Comparison of ENCODE assay signal across 19 cellular contexts in genomic region chr22:40594924-40595323, GRCh38. TPM values are rescaled to one million over a fixed set of nuclear protein-coding genes. Genes with fewer than 3 reads are reported as not detected.
DNase-seq lines count a peak whose midpoint lies in the region; ATAC-seq and TF ChIP-seq lines count a peak whose summit lies in the region.
"Had no signal": no experiment of that assay in that cellular context is flagged by ENCODE, and none has a peak within 500 bp of the region (broad histone marks: within the 10 kb centered on the region; RNA-seq: fewer than 3 reads in every experiment).

No MANE protein-coding gene starts in this region.

- TF ChIP-seq CTCF in OCI-LY1 (IDR thresholded peaks at IDR 0.05; ENCODE audit: low read length), result no peak
- TF ChIP-seq CTCF in fibroblast of pulmonary artery (IDR thresholded peaks at IDR 0.05; ENCODE audit: low read length, missing control alignments), result no peak
- no peak for TF ChIP-seq CTCF in progenitor cell of endocrine pancreas (IDR thresholded peaks at IDR 0.05; ENCODE audit: unreplicated experiment)
- no peak for TF ChIP-seq CTCF in natural killer cell (IDR thresholded peaks at IDR 0.05)

- H3K79me2 ChIP-seq in OCI-LY1 (ENCODE audit: insufficient read depth, low read length), result peaks cover 31% of the 10 kb centered on the region

- DNase-seq in EH (ENCODE audit: low read depth) (peak; percentile 54), fibroblast of pulmonary artery (ENCODE audit: low read depth) (peak; percentile 29), progenitor cell of endocrine pancreas (ENCODE audit: low spot score, unreplicated experiment) (no peak), natural killer cell (no peak), A172 (ENCODE audit: low spot score) (no peak)
- DNase-seq in stimulated activated CD4-positive, alpha-beta T cell treated with anti-CD3 and anti-CD28 coated beads, Interleukin-4, amount 100 ng/mL, for 4 hours, result no peak
- DNase-seq: activated CD4-positive, alpha-beta T cell treated with anti-CD3 and anti-CD28 coated beads for 4 hours; activated effector memory CD4-positive, alpha-beta T cell treated with anti-CD3 and anti-CD28 coated beads, Interleukin-2, amount 50 U/mL, for 16 hours; amygdala; Calu3; effector CD8-positive, alpha-beta T cell; H7; hypothalamus; NCI-H2107; NCI-H748 treated with DMSO at 0.1 percent for 48 hours had no signal

- H3K4me3 ChIP-seq in OCI-LY1 (ENCODE audit: low read depth, low read length, poor library complexity, severe bottlenecking) (no peak overlapping the region), fibroblast of pulmonary artery (replicated peaks; ENCODE audit: low read depth, low read length) (no peak overlapping the region)
- H3K4me3 ChIP-seq: SK-N-MC had no signal

- H3K27ac Mint-ChIP-seq in progenitor cell of endocrine pancreas (peak overlapping the region; percentile 60), natural killer cell (no peak overlapping the region)

- H2AFZ ChIP-seq in OCI-LY1 (ENCODE audit: low read length), result no peak overlapping the region

- ATAC-seq in natural killer cell (no peak), HG03025 (IDR thresholded peaks at IDR 0.05; ENCODE audit: low FRiP score, unreplicated experiment) (no peak)

- no peaks in the 10 kb centered on the region for H3K9me2 ChIP-seq in OCI-LY1 (ENCODE audit: low read depth, low read length)

- H3K4me3 Mint-ChIP-seq in progenitor cell of endocrine pancreas (ENCODE audit: low read depth) (no peak overlapping the region), natural killer cell (no peak overlapping the region)
- H3K4me3 Mint-ChIP-seq: central memory CD8-positive, alpha-beta T cell had no signal

- H3K4me2 ChIP-seq in OCI-LY1 (ENCODE audit: low read length), result peak overlapping the region; percentile 48; the same call in 1 of the 2 replicates

- H3K4me1 Mint-ChIP-seq in progenitor cell of endocrine pancreas (ENCODE audit: low read depth) (peaks cover 40% of the 10 kb centered on the region), natural killer cell (peaks cover 45 to 56% of the 10 kb centered on the region in 2 donors)

- H3K9ac ChIP-seq in OCI-LY1 (ENCODE audit: low read length), result no peak overlapping the region

- no peaks in the 10 kb centered on the region for H3K36me3 Mint-ChIP-seq in progenitor cell of endocrine pancreas (ENCODE audit: insufficient read depth)
- no peaks in the 10 kb centered on the region for H3K36me3 Mint-ChIP-seq in natural killer cell

- H3F3A ChIP-seq in OCI-LY1 (ENCODE audit: insufficient read depth, low read length), result no peaks in the 10 kb centered on the region

- H3K36me3 ChIP-seq in OCI-LY1 (ENCODE audit: insufficient read depth, low read length), result no peaks in the 10 kb centered on the region

- H3K9me3 ChIP-seq in OCI-LY1 (ENCODE audit: low read length), result no peaks in the 10 kb centered on the region

- H3K27me3 Mint-ChIP-seq in progenitor cell of endocrine pancreas (no peaks in the 10 kb centered on the region), natural killer cell (ENCODE audit: low read depth in 2 of 2) (no peaks in the 10 kb centered on the region)
- H3K27me3 Mint-ChIP-seq: central memory CD8-positive, alpha-beta T cell had no signal

- peak overlapping the region; percentile 86 for H3K27ac ChIP-seq in OCI-LY1 (ENCODE audit: low read depth, low read length, poor library complexity, severe bottlenecking)
- H3K27ac ChIP-seq: SK-N-MC had no signal

- intact Hi-C loops in natural killer cell (cut with micrococcal nuclease), result no loop called here

- H4K20me1 ChIP-seq in OCI-LY1 (ENCODE audit: insufficient read depth, low read length), result no peaks in the 10 kb centered on the region

- H3K4me1 ChIP-seq in OCI-LY1 (ENCODE audit: insufficient read depth, low read length, severe bottlenecking), result peaks cover 67% of the 10 kb centered on the region

- H3K9me3 Mint-ChIP-seq in progenitor cell of endocrine pancreas (ENCODE audit: low read depth), result no peaks in the 10 kb centered on the region
- no peaks in the 10 kb centered on the region for H3K9me3 Mint-ChIP-seq in natural killer cell
- H3K9me3 Mint-ChIP-seq: central memory CD8-positive, alpha-beta T cell had no signal

- no peaks in the 10 kb centered on the region for H3K27me3 ChIP-seq in OCI-LY1 (ENCODE audit: insufficient read depth, low read length)

RNA-seq across cellular contexts. Expression of gene MRTFA, which starts 41.6 kb away (rescaled TPM):
- total RNA-seq in progenitor cell of endocrine pancreas, result 54.4 and 61.9 TPM in 2 replicates
- 10 to 100 TPM; 81.8 to 91.9 (median 83.5) TPM for total RNA-seq in natural killer cell
- total RNA-seq in A172 (2014; rRNA removed; shearing (Covaris generic)), result 47.7 and 56.5 TPM in 2 replicates

Comparison
In these comparisons a context has a peak if more than half of its experiments do, and no peak if none do; other contexts are left out.
1. DNase-seq: peak in EH (single experiment) and fibroblast of pulmonary artery (single experiment); none in progenitor cell of endocrine pancreas (single experiment), natural killer cell (single experiment), A172 (single experiment) and stimulated activated CD4-positive, alpha-beta T cell treated with anti-CD3 and anti-CD28 coated beads, Interleukin-4, amount 100 ng/mL, for 4 hours (0 of 2).